ENCODE assay signal across 21 cellular contexts in genomic region chr22:40281717-40282116, GRCh38.
DNase-seq lines count a peak whose midpoint lies in the region; ATAC-seq and TF ChIP-seq lines count a peak whose summit lies in the region.
"Had no signal": no experiment of that assay in that cellular context is flagged by ENCODE, and none has a peak within 500 bp of the region (broad histone marks: within the 10 kb centered on the region; RNA-seq: fewer than 3 reads in every experiment).

No MANE protein-coding gene starts in this region.

- H3K4me3 ChIP-seq in left ventricle myocardium inferior (no peak overlapping the region), HAP-1 (no peak overlapping the region), foreskin fibroblast (ENCODE audit: low read depth in 1 of 2, low read length in 2 of 2) (no peak overlapping the region)
- H3K4me3 ChIP-seq: upper lobe of right lung had no signal

- CTCF ChIA-PET in RWPE1 (lab: Yijun Ruan, JAX), result no interaction called here

- in situ Hi-C loops in HAP-1 (cut with MboI; ENCODE audit: low sequenced_read_pairs), result no loop called here

- peaks cover 63% of the 10 kb centered on the region for H3K36me3 ChIP-seq in left ventricle myocardium inferior
- H3K36me3 ChIP-seq in HAP-1 (replicated peaks), result peaks cover 29% of the 10 kb centered on the region

- H3K4me1 ChIP-seq in left ventricle myocardium inferior, result peaks cover 14% of the 10 kb centered on the region
- peaks cover 13% of the 10 kb centered on the region for H3K4me1 ChIP-seq in foreskin keratinocyte
- H3K4me1 ChIP-seq in HAP-1, result no peaks in the 10 kb centered on the region
- H3K4me1 ChIP-seq: upper lobe of right lung had no signal

- H3K27me3 ChIP-seq in left ventricle myocardium inferior (ENCODE audit: low read depth) (no peaks in the 10 kb centered on the region), foreskin keratinocyte (no peaks in the 10 kb centered on the region), HAP-1 (ENCODE audit: low read depth) (no peaks in the 10 kb centered on the region)
- H3K27me3 ChIP-seq: upper lobe of right lung had no signal

- TF ChIP-seq CTCF in left ventricle myocardium inferior (IDR thresholded peaks at IDR 0.05; ENCODE audit: borderline replicate concordance) (no peak), RWPE1 (conservative IDR thresholded peaks at IDR 0.05; ENCODE audit: low read depth) (no peak), foreskin keratinocyte (conservative IDR thresholded peaks at IDR 0.05) (no peak), foreskin fibroblast (IDR thresholded peaks at IDR 0.05; ENCODE audit: low read depth, low read length) (no peak)

- POLR2A ChIA-PET in RWPE1 (lab: Yijun Ruan, JAX; ENCODE audit: low non-redundant PET), result no interaction called here

- intact Hi-C loops in left ventricle myocardium inferior (cut with micrococcal nuclease) (no loop called here), cardiac septum (cut with DNase I) (no loop called here)

- peak overlapping the region; percentile 3 for H3K27ac ChIP-seq in left ventricle myocardium inferior (replicated peaks)
- H3K27ac ChIP-seq in RWPE1, result no peak overlapping the region
- no peak overlapping the region for H3K27ac ChIP-seq in foreskin keratinocyte
- H3K27ac ChIP-seq: upper lobe of right lung had no signal

- DNase-seq in left ventricle myocardium inferior (no peak), cardiac septum (ENCODE audit: low spot score) (no peak), RWPE1 (ENCODE audit: low spot score) (peak; percentile 20), foreskin keratinocyte (peak; percentile 44 to 63), HAP-1 (ENCODE audit: low spot score in 2 of 2) (no peak), foreskin fibroblast (no peak), UCSD-AML1 (lab: John Stamatoyannopoulos, UW; ENCODE audit: unreplicated experiment) (no peak)
- DNase-seq: activated B cell treated with CpG ODN at 0.5 μM for 24 hours; activated CD8-positive, alpha-beta T cell treated with anti-CD3 and anti-CD28 coated beads, Interleukin-2, amount 10 ng/mL, durations not matched to agents 7 days and 5 days; activated T-cell treated with anti-CD3 and anti-CD28 coated beads, Interleukin-2, amount 50 U/mL, for 48 hours; CD8-positive, alpha-beta T cell; KBM-7; NCI-H1048; NCI-H524; SIG-M5; stimulated activated CD4-positive, alpha-beta T cell treated with anti-CD3 and anti-CD28 coated beads, Interleukin-1b, Interleukin-23, amount 100 ng/mL, for 48 hours; stimulated activated naive CD8-positive, alpha-beta T cell treated with anti-CD3 and anti-CD28 coated beads, Interleukin-15, amount 100 ng/mL, for 72 hours; upper lobe of right lung had no signal

- H3K9me3 ChIP-seq in left ventricle myocardium inferior (replicated peaks), result no peaks in the 10 kb centered on the region
- H3K9me3 ChIP-seq in HAP-1, result no peaks in the 10 kb centered on the region
- H3K9me3 ChIP-seq: upper lobe of right lung had no signal

- peak; percentile 46 for ATAC-seq in foreskin keratinocyte
- ATAC-seq in GM19397 (IDR thresholded peaks at IDR 0.05; ENCODE audit: unreplicated experiment), result no peak
- ATAC-seq: activated CD8-positive, alpha-beta T cell treated with anti-CD3 and anti-CD28 coated beads, Interleukin-2, amount 10 ng/mL, durations not matched to agents 7 days and 5 days; activated naive CD4-positive, alpha-beta T cell treated with anti-CD3 and anti-CD28 coated beads, Interleukin-2, amount 50 U/mL, for 72 hours; CD8-positive, alpha-beta T cell; HCT116; stimulated activated naive CD8-positive, alpha-beta T cell treated with anti-CD3 and anti-CD28 coated beads, Interleukin-15, amount 100 ng/mL, for 72 hours; upper lobe of right lung had no signal

Comparison
In these comparisons a context has a peak if more than half of its experiments do, and no peak if none do; other contexts are left out.
1. DNase-seq: peak in RWPE1 (single experiment) and foreskin keratinocyte (2 of 2); none in left ventricle myocardium inferior (single experiment), cardiac septum (single experiment), HAP-1 (0 of 2), foreskin fibroblast (0 of 2) and UCSD-AML1 (single experiment).